In genomic region chr1:243514927-243515326, GRCh38 we compare ENCODE assay signal across 23 cellular contexts.
DNase-seq lines count a peak whose midpoint lies in the region; ATAC-seq, FAIRE-seq and TF ChIP-seq lines count a peak whose summit lies in the region.
"Had no signal": no experiment of that assay in that cellular context is flagged by ENCODE, and none has a peak within 500 bp of the region (broad histone marks: within the 10 kb centered on the region; RNA-seq: fewer than 3 reads in every experiment).

No MANE protein-coding gene starts in this region.

- H4K20me1 ChIP-seq in OCI-LY3 (ENCODE audit: insufficient read depth, low read length) = no peaks in the 10 kb centered on the region
- H4K20me1 ChIP-seq: BLaER1 treated with 17β-estradiol and CSF1 and Interleukin-3, amounts not matched to agents 10 nM and 100 nM had no signal

- no peak for ATAC-seq in stimulated activated naive CD8-positive, alpha-beta T cell treated with anti-CD3 and anti-CD28 coated beads, Interleukin-15, amount 100 ng/mL, for 72 hours
- ATAC-seq in central memory CD8-positive, alpha-beta T cell (replicated peaks; ENCODE audit: extremely low read depth, poor library complexity, severe bottlenecking) = no peak
- ATAC-seq: A549 had no signal

- peaks cover 42% of the 10 kb centered on the region for H3K4me1 ChIP-seq in OCI-LY3 (ENCODE audit: low read length)
- no peaks in the 10 kb centered on the region for H3K4me1 ChIP-seq in ovary (ENCODE audit: insufficient read depth)
- H3K4me1 ChIP-seq in CD4-positive, alpha-beta memory T cell (ENCODE audit: insufficient read depth, low read length) = no peaks in the 10 kb centered on the region
- H3K4me1 ChIP-seq: A549, BE2C had no signal

- peak overlapping the region; percentile 29 for H3K27ac Mint-ChIP-seq in stimulated activated naive CD8-positive, alpha-beta T cell treated with anti-CD3 and anti-CD28 coated beads, Interleukin-15, Interleukin-2, amounts not matched to agents 100 ng/mL and 50 ng/mL, for 24 hours
- peak overlapping the region in 1 of 2 donors; percentile 82 for H3K27ac Mint-ChIP-seq in stimulated activated naive CD8-positive, alpha-beta T cell treated with anti-CD3 and anti-CD28 coated beads, Interleukin-15, amount 100 ng/mL, for 72 hours
- H3K27ac Mint-ChIP-seq in central memory CD8-positive, alpha-beta T cell (ENCODE audit: low read depth) = peak overlapping the region; percentile 13
- peak overlapping the region in 2 of 7 donors; percentile 1 to 5 for H3K27ac Mint-ChIP-seq in CD4-positive, alpha-beta memory T cell
- H3K27ac Mint-ChIP-seq: CD14-positive monocyte had no signal

- peak overlapping the region; percentile 28; the same call in 1 of the 2 replicates for H3K9ac ChIP-seq in OCI-LY3 (ENCODE audit: low read length)
- H3K9ac ChIP-seq: BLaER1 treated with 17β-estradiol and CSF1 and Interleukin-3, amounts not matched to agents 10 nM and 100 nM had no signal

- H3K4me1 Mint-ChIP-seq in stimulated activated naive CD8-positive, alpha-beta T cell treated with anti-CD3 and anti-CD28 coated beads, Interleukin-15, Interleukin-2, amounts not matched to agents 100 ng/mL and 50 ng/mL, for 24 hours (ENCODE audit: low read depth) = peaks cover 15% of the 10 kb centered on the region
- H3K4me1 Mint-ChIP-seq in stimulated activated naive CD8-positive, alpha-beta T cell treated with anti-CD3 and anti-CD28 coated beads, Interleukin-15, amount 100 ng/mL, for 72 hours = peaks cover 15% of the 10 kb centered on the region
- H3K4me1 Mint-ChIP-seq in central memory CD8-positive, alpha-beta T cell = peaks cover 12% of the 10 kb centered on the region
- H3K4me1 Mint-ChIP-seq in CD4-positive, alpha-beta memory T cell = peaks cover 0 to 24% (median 12%) of the 10 kb centered on the region in 4 donors

- H3K27ac ChIP-seq in OCI-LY3 (ENCODE audit: low read length) = peak overlapping the region; percentile 60; the same call in 1 of the 2 replicates
- H3K27ac ChIP-seq in ovary = no peak overlapping the region
- H3K27ac ChIP-seq in CD4-positive, alpha-beta memory T cell (ENCODE audit: low read depth, low read length) = no peak overlapping the region
- H3K27ac ChIP-seq: A549; BLaER1 treated with 17β-estradiol and CSF1 and Interleukin-3, amounts not matched to agents 10 nM and 100 nM had no signal

- H3K4me3 ChIP-seq in OCI-LY3 (ENCODE audit: low read length) = peak overlapping the region; percentile 43
- H3K4me3 ChIP-seq in ovary = no peak overlapping the region
- no peak overlapping the region for H3K4me3 ChIP-seq in CD4-positive, alpha-beta memory T cell (ENCODE audit: low read length in 2 of 2)
- H3K4me3 ChIP-seq: A549; BLaER1 treated with 17β-estradiol and CSF1 and Interleukin-3, amounts not matched to agents 10 nM and 100 nM had no signal

- CTCF ChIA-PET in CD4-positive, alpha-beta memory T cell (lab: Charles Lee; ENCODE audit: partially characterized antibody) = no interaction called here

- no peak for DNase-seq in stimulated activated naive CD8-positive, alpha-beta T cell treated with anti-CD3 and anti-CD28 coated beads, Interleukin-15, amount 100 ng/mL, for 72 hours
- DNase-seq in central memory CD8-positive, alpha-beta T cell (ENCODE audit: low spot score in 2 of 2) = no peak
- DNase-seq in urothelium cell line (ENCODE audit: low spot score) (no peak), ovary (no peak), GM19239 (ENCODE audit: insufficient read length, low spot score) (no peak)
- no peak for DNase-seq in CD4-positive, alpha-beta memory T cell
- DNase-seq: 8988T; ACHN; AML-193; BE2C; Calu3; CD4-positive, alpha-beta T cell; COR-L47; DMS153; DND-41; H7; HCEC 1CT had no signal

- H3K27me3 ChIP-seq in OCI-LY3 (ENCODE audit: low read depth, low read length) (no peaks in the 10 kb centered on the region), ovary (no peaks in the 10 kb centered on the region)
- H3K27me3 ChIP-seq in CD4-positive, alpha-beta memory T cell (ENCODE audit: insufficient read depth, low read length) = no peaks in the 10 kb centered on the region
- H3K27me3 ChIP-seq: BE2C; BLaER1 treated with 17β-estradiol and CSF1 and Interleukin-3, amounts not matched to agents 10 nM and 100 nM had no signal

- peak overlapping the region; percentile 61 for H3K4me2 ChIP-seq in OCI-LY3 (ENCODE audit: low read length)
- H3K4me2 ChIP-seq: A549 had no signal

- no peaks in the 10 kb centered on the region for H3K79me2 ChIP-seq in OCI-LY3 (ENCODE audit: low read length)

- POLR2A ChIA-PET in CD4-positive, alpha-beta memory T cell (lab: Charles Lee; ENCODE audit: partially characterized antibody) = no interaction called here

- FAIRE-seq in urothelium cell line (lab: Jason Lieb, UNC) = peak; percentile 13
- no peak for FAIRE-seq in GM19239 (lab: Jason Lieb, UNC)
- FAIRE-seq: A549, H1 had no signal

- H3K27me3 Mint-ChIP-seq in stimulated activated naive CD8-positive, alpha-beta T cell treated with anti-CD3 and anti-CD28 coated beads, Interleukin-15, Interleukin-2, amounts not matched to agents 100 ng/mL and 50 ng/mL, for 24 hours = no peaks in the 10 kb centered on the region
- no peaks in the 10 kb centered on the region for H3K27me3 Mint-ChIP-seq in stimulated activated naive CD8-positive, alpha-beta T cell treated with anti-CD3 and anti-CD28 coated beads, Interleukin-15, amount 100 ng/mL, for 72 hours
- H3K27me3 Mint-ChIP-seq in central memory CD8-positive, alpha-beta T cell = no peaks in the 10 kb centered on the region
- no peaks in the 10 kb centered on the region for H3K27me3 Mint-ChIP-seq in CD4-positive, alpha-beta memory T cell
- H3K27me3 Mint-ChIP-seq: CD4-positive, alpha-beta T cell had no signal

- H3K36me3 Mint-ChIP-seq in stimulated activated naive CD8-positive, alpha-beta T cell treated with anti-CD3 and anti-CD28 coated beads, Interleukin-15, Interleukin-2, amounts not matched to agents 100 ng/mL and 50 ng/mL, for 24 hours (ENCODE audit: low read depth) = peaks cover 43% of the 10 kb centered on the region
- H3K36me3 Mint-ChIP-seq in central memory CD8-positive, alpha-beta T cell (ENCODE audit: insufficient read depth) = peaks cover 12% of the 10 kb centered on the region
- peaks cover 37 to 57% of the 10 kb centered on the region in 2 donors for H3K36me3 Mint-ChIP-seq in CD4-positive, alpha-beta memory T cell

- intact Hi-C loops in ovary (cut with DNase I) = no loop called here
- intact Hi-C loops in CD4-positive, alpha-beta memory T cell (cut with micrococcal nuclease) = no loop called here

- no peak for TF ChIP-seq POLR2A in ovary (IDR thresholded peaks at IDR 0.05)

- no peak for TF ChIP-seq CTCF in OCI-LY3 (IDR thresholded peaks at IDR 0.05; ENCODE audit: low read depth, low read length)
- no peak for TF ChIP-seq CTCF in ovary (IDR thresholded peaks at IDR 0.05)

- peaks cover 18% of the 10 kb centered on the region for H3K36me3 ChIP-seq in OCI-LY3 (replicated peaks; ENCODE audit: low read depth, low read length)
- no peaks in the 10 kb centered on the region for H3K36me3 ChIP-seq in ovary
- H3K36me3 ChIP-seq in CD4-positive, alpha-beta memory T cell (ENCODE audit: insufficient read depth, low read length) = peaks cover 7% of the 10 kb centered on the region
- H3K36me3 ChIP-seq: BE2C had no signal

- H2AFZ ChIP-seq in OCI-LY3 (ENCODE audit: low read depth, low read length) = no peak overlapping the region

- WGBS in ovary, 3 donors = 90 to 94% (median 94%) methylated on average over 1 of the region's 1 CpG

- no peaks in the 10 kb centered on the region for H3K9me3 Mint-ChIP-seq in stimulated activated naive CD8-positive, alpha-beta T cell treated with anti-CD3 and anti-CD28 coated beads, Interleukin-15, Interleukin-2, amounts not matched to agents 100 ng/mL and 50 ng/mL, for 24 hours
- peaks cover 0 to 11% of the 10 kb centered on the region in 2 donors for H3K9me3 Mint-ChIP-seq in stimulated activated naive CD8-positive, alpha-beta T cell treated with anti-CD3 and anti-CD28 coated beads, Interleukin-15, amount 100 ng/mL, for 72 hours
- H3K9me3 Mint-ChIP-seq in central memory CD8-positive, alpha-beta T cell = no peaks in the 10 kb centered on the region
- no peaks in the 10 kb centered on the region for H3K9me3 Mint-ChIP-seq in CD4-positive, alpha-beta memory T cell
- H3K9me3 Mint-ChIP-seq: CD4-positive, alpha-beta T cell had no signal

- H3K9me3 ChIP-seq in OCI-LY3 (ENCODE audit: insufficient read depth, low read length) (peaks cover 12% of the 10 kb centered on the region; the same call in 1 of the 2 replicates), ovary (no peaks in the 10 kb centered on the region)
- H3K9me3 ChIP-seq in CD4-positive, alpha-beta memory T cell (ENCODE audit: control insufficient read depth in 1 of 2, low read length in 2 of 2) = no peaks in the 10 kb centered on the region
- H3K9me3 ChIP-seq: A549, BE2C had no signal

- no peak for TF ChIP-seq EP300 in ovary (IDR thresholded peaks at IDR 0.05)

- no peak overlapping the region for H3K4me3 Mint-ChIP-seq in stimulated activated naive CD8-positive, alpha-beta T cell treated with anti-CD3 and anti-CD28 coated beads, Interleukin-15, Interleukin-2, amounts not matched to agents 100 ng/mL and 50 ng/mL, for 24 hours
- no peak overlapping the region for H3K4me3 Mint-ChIP-seq in stimulated activated naive CD8-positive, alpha-beta T cell treated with anti-CD3 and anti-CD28 coated beads, Interleukin-15, amount 100 ng/mL, for 72 hours
- H3K4me3 Mint-ChIP-seq in central memory CD8-positive, alpha-beta T cell = no peak overlapping the region
- no peak overlapping the region for H3K4me3 Mint-ChIP-seq in CD4-positive, alpha-beta memory T cell
- H3K4me3 Mint-ChIP-seq: CD14-positive monocyte; CD4-positive, alpha-beta T cell had no signal
